In genomic region chr18:11323359-11323819, GRCh38 we compare ENCODE assay signal across 13 cellular contexts.
DNase-seq lines count a peak whose midpoint lies in the region; ATAC-seq and TF ChIP-seq lines count a peak whose summit lies in the region.
"Had no signal": no experiment of that assay in that cellular context is flagged by ENCODE, and none has a peak within 500 bp of the region (broad histone marks: within the 10 kb centered on the region; RNA-seq: fewer than 3 reads in every experiment).

No MANE protein-coding gene starts in this region.

- H3K9me2 ChIP-seq in GM23338 (ENCODE audit: insufficient read depth), result 0 out of 2 replicates have a peak, but pooled peaks cover 2% of the 10 kb centered on the region
- no peaks in the 10 kb centered on the region for H3K9me2 ChIP-seq in PC-3 (replicated peaks; ENCODE audit: low read length)

- TF ChIP-seq CTCF in GM23338 (conservative IDR thresholded peaks at IDR 0.05; ENCODE audit: low read depth in 2 of 2) (no peak), PC-3 (conservative IDR thresholded peaks at IDR 0.05; ENCODE audit: low read depth, low read length) (no peak), fibroblast of lung (conservative IDR thresholded peaks at IDR 0.05 in 1 of 2, IDR thresholded peaks at IDR 0.05 in 1 of 2; ENCODE audit: low read depth in 1 of 2, low read length in 2 of 2) (no peak), psoas muscle (IDR thresholded peaks at IDR 0.05) (no peak)

- ATAC-seq in GM23338, result no peak
- no peak for ATAC-seq in PC-3
- peak in 3 of 4 donors; percentile 24 to 57 (median 49) for ATAC-seq in psoas muscle
- no peak for ATAC-seq in HG02759 (IDR thresholded peaks at IDR 0.05; ENCODE audit: unreplicated experiment)
- ATAC-seq in GM21723 (IDR thresholded peaks at IDR 0.05; ENCODE audit: unreplicated experiment), result no peak
- ATAC-seq: stimulated activated memory B cell treated with anti-CD40 and anti-IgM and Interleukin-4, amounts not matched to agents 10 μg/mL and 1 μg/mL and 100 μg/mL, for 72 hours had no signal

- intact Hi-C loops in PC-3 (cut with micrococcal nuclease) (no loop called here), psoas muscle (cut with DNase I) (no loop called here)

- CTCF ChIA-PET in PC-3 (lab: Charles Lee), result no interaction called here

- H3K36me3 ChIP-seq in GM23338 (ENCODE audit: insufficient read depth) (no peaks in the 10 kb centered on the region), PC-3 (ENCODE audit: low read depth, low read length) (no peaks in the 10 kb centered on the region), fibroblast of lung (ENCODE audit: control insufficient read depth, insufficient read depth, low read length) (no peaks in the 10 kb centered on the region), psoas muscle (ENCODE audit: insufficient read depth in 1 of 2, low read depth in 1 of 2) (no peaks in the 10 kb centered on the region)
- H3K36me3 ChIP-seq: heart left ventricle had no signal

- H3F3A ChIP-seq in GM23338 (replicated peaks; ENCODE audit: low read depth), result no peaks in the 10 kb centered on the region
- no peaks in the 10 kb centered on the region for H3F3A ChIP-seq in PC-3 (ENCODE audit: low read length, unreplicated experiment)

- H3K79me2 ChIP-seq in GM23338 (replicated peaks; ENCODE audit: insufficient read depth) (no peaks in the 10 kb centered on the region), PC-3 (ENCODE audit: low read length) (no peaks in the 10 kb centered on the region), fibroblast of lung (ENCODE audit: control insufficient read depth, insufficient read depth, low read length) (no peaks in the 10 kb centered on the region)

- H3K4me3 Mint-ChIP-seq in GM23338, result no peak overlapping the region
- H3K4me3 Mint-ChIP-seq: stimulated activated memory B cell treated with anti-CD40 and anti-IgM and Interleukin-4, amounts not matched to agents 10 μg/mL and 1 μg/mL and 100 μg/mL, for 72 hours had no signal

- no peak for DNase-seq in GM23338 (ENCODE audit: low spot score)
- DNase-seq in PC-3, result peak; percentile 12
- peak; percentile 47 to 80 for DNase-seq in fibroblast of lung (ENCODE audit: low read depth in 2 of 2)
- DNase-seq in psoas muscle, result no peak
- no peak for DNase-seq in GM19238 (ENCODE audit: insufficient read length, low spot score)
- no peak for DNase-seq in NCI-H82 (lab: John Stamatoyannopoulos, UW)
- DNase-seq: activated T-cell treated with anti-CD3 and anti-CD28 coated beads for 4 hours, GF-D8, heart left ventricle, NCI-H1417 treated with DMSO at 0.1 percent for 48 hours had no signal

- no peak overlapping the region for H3K9ac ChIP-seq in PC-3 (ENCODE audit: low read length)
- no peak overlapping the region for H3K9ac ChIP-seq in fibroblast of lung (ENCODE audit: insufficient read depth, low read length)

- H3K27ac Mint-ChIP-seq in GM23338, result no peak overlapping the region
- H3K27ac Mint-ChIP-seq: stimulated activated memory B cell treated with anti-CD40 and anti-IgM and Interleukin-4, amounts not matched to agents 10 μg/mL and 1 μg/mL and 100 μg/mL, for 72 hours had no signal

- H3K27me3 ChIP-seq in GM23338 (ENCODE audit: insufficient read depth) (no peaks in the 10 kb centered on the region), PC-3 (ENCODE audit: low read length) (no peaks in the 10 kb centered on the region), fibroblast of lung (ENCODE audit: control insufficient read depth, insufficient read depth, low read length) (no peaks in the 10 kb centered on the region), psoas muscle (ENCODE audit: insufficient read depth in 3 of 3, low read length in 2 of 3) (no peaks in the 10 kb centered on the region)
- H3K27me3 ChIP-seq: heart left ventricle had no signal

- H3K9me3 ChIP-seq in PC-3 (ENCODE audit: low read length) (no peaks in the 10 kb centered on the region), fibroblast of lung (ENCODE audit: control insufficient read depth, insufficient read depth, low read depth, low read length) (no peaks in the 10 kb centered on the region), psoas muscle (no peaks in the 10 kb centered on the region)
- H3K9me3 ChIP-seq: heart left ventricle had no signal

- H3K9me3 Mint-ChIP-seq in GM23338, result no peaks in the 10 kb centered on the region
- H3K9me3 Mint-ChIP-seq: stimulated activated memory B cell treated with anti-CD40 and anti-IgM and Interleukin-4, amounts not matched to agents 10 μg/mL and 1 μg/mL and 100 μg/mL, for 72 hours had no signal

- no peak overlapping the region for H3K4me2 ChIP-seq in GM23338
- no peak overlapping the region for H3K4me2 ChIP-seq in PC-3 (ENCODE audit: low read length)
- H3K4me2 ChIP-seq in fibroblast of lung (ENCODE audit: extremely low read depth, insufficient read depth, low read length), result no peak overlapping the region

- no peak overlapping the region for H3K27ac ChIP-seq in GM23338 (ENCODE audit: low read depth)
- no peak overlapping the region; the same call in 1 of the 2 replicates for H3K27ac ChIP-seq in PC-3 (ENCODE audit: low read length)
- peak overlapping the region; percentile 20 for H3K27ac ChIP-seq in fibroblast of lung (ENCODE audit: insufficient read depth, low read length)
- H3K27ac ChIP-seq in psoas muscle, result no peak overlapping the region
- H3K27ac ChIP-seq: heart left ventricle had no signal

- H4K20me1 ChIP-seq in GM23338 (replicated peaks; ENCODE audit: insufficient read depth) (no peaks in the 10 kb centered on the region), PC-3 (ENCODE audit: low read length) (no peaks in the 10 kb centered on the region), fibroblast of lung (ENCODE audit: control insufficient read depth, extremely low read depth, insufficient read depth, low read length) (no peaks in the 10 kb centered on the region)

- POLR2A ChIA-PET in PC-3 (lab: Charles Lee; ENCODE audit: unreplicated experiment), result no interaction called here

- no peaks in the 10 kb centered on the region for H3K4me1 ChIP-seq in GM23338 (ENCODE audit: insufficient read depth)
- H3K4me1 ChIP-seq in PC-3 (ENCODE audit: insufficient read depth, low read length), result peaks cover 21% of the 10 kb centered on the region
- peaks cover 18% of the 10 kb centered on the region for H3K4me1 ChIP-seq in fibroblast of lung (ENCODE audit: control insufficient read depth, extremely low read depth, insufficient read depth, low read length)
- H3K4me1 ChIP-seq in psoas muscle, result peaks cover 24% of the 10 kb centered on the region

- H3K4me3 ChIP-seq in GM23338 (no peak overlapping the region), PC-3 (ENCODE audit: low read length) (no peak overlapping the region), fibroblast of lung (replicated peaks in 1 of 4; ENCODE audit: control extremely low read depth in 1 of 4, insufficient read depth in 1 of 4, low read depth in 3 of 4, low read length in 4 of 4) (no peak overlapping the region), psoas muscle (no peak overlapping the region)
- H3K4me3 ChIP-seq: heart left ventricle had no signal

- H2AFZ ChIP-seq in GM23338, result peak overlapping the region; percentile 12; the same call in 1 of the 2 replicates
- no peak overlapping the region for H2AFZ ChIP-seq in PC-3 (ENCODE audit: low read length)
- H2AFZ ChIP-seq in fibroblast of lung (ENCODE audit: low read length), result no peak overlapping the region

- 48 to 64% (median 54%) methylated on average over 11 of the region's 11 CpGs for WGBS in psoas muscle, 3 donors

- no TSS peak for BruUV-seq in PC-3 (replicated peaks; lab: Mats Ljungman, UMichigan)

- H3K4me1 Mint-ChIP-seq in GM23338, result no peaks in the 10 kb centered on the region
- H3K4me1 Mint-ChIP-seq: stimulated activated memory B cell treated with anti-CD40 and anti-IgM and Interleukin-4, amounts not matched to agents 10 μg/mL and 1 μg/mL and 100 μg/mL, for 72 hours had no signal

- H3K27me3 Mint-ChIP-seq in GM23338 (ENCODE audit: insufficient read depth, low read depth, poor library complexity), result peaks cover 2% of the 10 kb centered on the region
- H3K27me3 Mint-ChIP-seq: stimulated activated memory B cell treated with anti-CD40 and anti-IgM and Interleukin-4, amounts not matched to agents 10 μg/mL and 1 μg/mL and 100 μg/mL, for 72 hours had no signal

- H3K36me3 Mint-ChIP-seq in GM23338 (ENCODE audit: low read depth), result no peaks in the 10 kb centered on the region
- H3K36me3 Mint-ChIP-seq: stimulated activated memory B cell treated with anti-CD40 and anti-IgM and Interleukin-4, amounts not matched to agents 10 μg/mL and 1 μg/mL and 100 μg/mL, for 72 hours had no signal

TF ChIP-seq in GM23338, 12 proteins besides CTCF, POLR2A, EP300 and RAD21 (continues in another document):
- TF ChIP-seq CREB1 (CRISPR knock-in tag; IDR thresholded peaks at IDR 0.05; ENCODE audit: low read depth), result no peak
- TF ChIP-seq EZH2phosphoT487 (IDR thresholded peaks at IDR 0.05; ENCODE audit: unreplicated experiment), result no peak
- TF ChIP-seq ETS1 (IDR thresholded peaks at IDR 0.05), result no peak
- TF ChIP-seq ZNF114 (CRISPR knock-in tag; IDR thresholded peaks at IDR 0.05), result no peak
- no peak for TF ChIP-seq JUNB (IDR thresholded peaks at IDR 0.05; ENCODE audit: unreplicated experiment)
- no peak for TF ChIP-seq POLR2AphosphoS5 (IDR thresholded peaks at IDR 0.05; ENCODE audit: low read depth)

Comparison
In these comparisons a context has a peak if more than half of its experiments do, and no peak if none do; other contexts are left out.
1. ATAC-seq: peak in psoas muscle (3 of 4); none in GM23338 (single experiment), PC-3 (single experiment), HG02759 (single experiment) and GM21723 (single experiment).
2. DNase-seq: peak in PC-3 (single experiment) and fibroblast of lung (2 of 2); none in GM23338 (single experiment), psoas muscle (0 of 2), GM19238 (single experiment) and NCI-H82 (single experiment).